ENCODE assay signal across 21 cellular contexts in genomic region chr19:2423913-2424685, GRCh38. TPM values are rescaled to one million over a fixed set of nuclear protein-coding genes. Genes with fewer than 3 reads are reported as not detected.
DNase-seq lines count a peak whose midpoint lies in the region; ATAC-seq and TF ChIP-seq lines count a peak whose summit lies in the region.
"Had no signal": no experiment of that assay in that cellular context is flagged by ENCODE, and none has a peak within 500 bp of the region (broad histone marks: within the 10 kb centered on the region; RNA-seq: fewer than 3 reads in every experiment).

No MANE protein-coding gene starts in this region.

- H3K9me3 Mint-ChIP-seq in T-cell: no peaks in the 10 kb centered on the region
- H3K9me3 Mint-ChIP-seq: activated naive CD4-positive, alpha-beta T cell treated with anti-CD3 and anti-CD28 coated beads, Interleukin-2, amount 10 ng/mL, durations not matched to agents 7 days and 5 days; CD14-positive monocyte; immature natural killer cell had no signal

- H3K9me3 ChIP-seq in iPS DF 6.9 (ENCODE audit: control insufficient read depth, insufficient read depth, low read length) (no peaks in the 10 kb centered on the region), ovary (no peaks in the 10 kb centered on the region)
- H3K9me3 ChIP-seq: neutrophil, right atrium auricular region had no signal

- intact Hi-C loops in ovary (cut with DNase I): no loop called here

- CTCF ChIA-PET in RWPE1 (lab: Yijun Ruan, JAX) (interaction anchor here (0.6 kb wide), 2 partner anchors 94 to 690 kb away, joined by 3 to 6 read pairs; no protein-coding TSS in a partner anchor), T-cell (lab: Charles Lee) (no interaction called here)

- peaks cover 12% of the 10 kb centered on the region for H3K4me1 ChIP-seq in iPS DF 6.9 (ENCODE audit: control insufficient read depth, insufficient read depth, low read length)
- peaks cover 26% of the 10 kb centered on the region for H3K4me1 ChIP-seq in ovary (ENCODE audit: insufficient read depth)

- H3K4me3 Mint-ChIP-seq in T-cell: no peak overlapping the region
- H3K4me3 Mint-ChIP-seq: activated CD8-positive, alpha-beta T cell treated with anti-CD3 and anti-CD28 coated beads, Interleukin-2, amount 10 ng/mL, durations not matched to agents 7 days and 5 days; activated naive CD4-positive, alpha-beta T cell treated with anti-CD3 and anti-CD28 coated beads, Interleukin-2, amount 10 ng/mL, durations not matched to agents 7 days and 5 days; CD14-positive monocyte; immature natural killer cell had no signal

- TF ChIP-seq EP300 in ovary (IDR thresholded peaks at IDR 0.05): no peak

- POLR2A ChIA-PET in RWPE1 (lab: Yijun Ruan, JAX; ENCODE audit: low non-redundant PET) (no interaction called here), T-cell (lab: Charles Lee) (interaction anchor here in 1 of 2 donors (0.5 kb wide), 1 partner anchor 269 kb away, joined by 9 read pairs; no protein-coding TSS in a partner anchor)

- TF ChIP-seq CTCF in RWPE1 (conservative IDR thresholded peaks at IDR 0.05; ENCODE audit: low read depth): no peak
- TF ChIP-seq CTCF in ovary (IDR thresholded peaks at IDR 0.05): no peak

- H3K27ac ChIP-seq in RWPE1 (peak overlapping the region; percentile 26), iPS DF 6.9 (ENCODE audit: low read length) (no peak overlapping the region), ovary (peak overlapping the region; percentile 25 to 77)
- H3K27ac ChIP-seq: neutrophil, right atrium auricular region had no signal

- H3K27me3 Mint-ChIP-seq in T-cell: no peaks in the 10 kb centered on the region

- peak; percentile 1 for DNase-seq in Daoy (ENCODE audit: low read depth)
- DNase-seq in RWPE1 (ENCODE audit: low spot score): no peak
- DNase-seq in iPS DF 6.9 (ENCODE audit: low read depth, low spot score): no peak
- peak in 2 of 5 donors; percentile 47 to 51 for DNase-seq in ovary
- no peak for DNase-seq in iPS-NIHi11 (ENCODE audit: low spot score)
- no peak for DNase-seq in T-cell
- no peak for DNase-seq in NK-92 treated with Interleukin-12 subunit alpha and Interleukin-12 subunit beta, amount 100 ng/mL, for 24 hours (lab: John Stamatoyannopoulos, UW)
- no peak for DNase-seq in NCI-H345 treated with DMSO at 0.1 percent for 48 hours (lab: John Stamatoyannopoulos, UW; ENCODE audit: unreplicated experiment)
- DNase-seq: activated CD4-positive, CD25-positive, alpha-beta regulatory T cell; activated CD8-positive, alpha-beta T cell treated with anti-CD3 and anti-CD28 coated beads, Interleukin-2, amount 10 ng/mL, durations not matched to agents 7 days and 5 days; activated naive CD4-positive, alpha-beta T cell treated with anti-CD3 and anti-CD28 coated beads, Interleukin-2, amount 10 ng/mL, durations not matched to agents 7 days and 5 days; activated T-cell treated with anti-CD3 and anti-CD28 coated beads, Interleukin-2, amount 50 U/mL, for 1 hour; central memory CD4-positive, alpha-beta T cell; dermis blood vessel endothelial cell; GOT3; immature natural killer cell; NCI-H2171; NCI-H524 treated with DMSO at 0.1 percent for 48 hours had no signal

- H3K27me3 ChIP-seq in iPS DF 6.9 (ENCODE audit: control insufficient read depth, insufficient read depth, low read length) (no peaks in the 10 kb centered on the region), ovary (no peaks in the 10 kb centered on the region)
- H3K27me3 ChIP-seq: neutrophil, right atrium auricular region had no signal

- no peaks in the 10 kb centered on the region for H3K36me3 Mint-ChIP-seq in T-cell
- H3K36me3 Mint-ChIP-seq: immature natural killer cell had no signal

- ATAC-seq in T-cell (replicated peaks in 1 of 4): no peak
- ATAC-seq: activated CD8-positive, alpha-beta T cell treated with anti-CD3 and anti-CD28 coated beads, Interleukin-2, amount 10 ng/mL, durations not matched to agents 7 days and 5 days had no signal

- peak overlapping the region; percentile 61; the same call in 1 of the 2 replicates for H3K4me3 ChIP-seq in iPS DF 6.9 (ENCODE audit: low read length)
- no peak overlapping the region for H3K4me3 ChIP-seq in ovary

- no peak overlapping the region for H3K27ac Mint-ChIP-seq in T-cell
- H3K27ac Mint-ChIP-seq: activated CD8-positive, alpha-beta T cell treated with anti-CD3 and anti-CD28 coated beads, Interleukin-2, amount 10 ng/mL, durations not matched to agents 7 days and 5 days; activated naive CD4-positive, alpha-beta T cell treated with anti-CD3 and anti-CD28 coated beads, Interleukin-2, amount 10 ng/mL, durations not matched to agents 7 days and 5 days; immature natural killer cell had no signal

- peaks cover 16 to 18% (median 18%) of the 10 kb centered on the region in 3 donors for H3K4me1 Mint-ChIP-seq in T-cell

- TF ChIP-seq POLR2A in ovary (IDR thresholded peaks at IDR 0.05): no peak

- WGBS in iPS DF 6.9 (ENCODE audit: insufficient coverage, insufficient read length): no CpG with 5 or more reads among the region's 46 CpGs
- WGBS in ovary, 3 donors: 43 to 62% (median 55%) methylated on average over 44 to 46 of the region's 46 CpGs

- H3K36me3 ChIP-seq in iPS DF 6.9 (ENCODE audit: control insufficient read depth, insufficient read depth, low read length): peaks cover 6% of the 10 kb centered on the region; the same call in 1 of the 2 replicates
- H3K36me3 ChIP-seq in ovary: no peaks in the 10 kb centered on the region
- H3K36me3 ChIP-seq: neutrophil had no signal

RNA-seq across cellular contexts. Expression of gene TIMM13, which starts 3.3 kb away (rescaled TPM):
- 54.0 and 56.3 TPM in 2 replicates for total RNA-seq in Daoy (2014; rRNA removed; shearing (Covaris generic))
- total RNA-seq in ovary: 10 to 100 TPM; 19.3 to 72.3 (median 61.6) TPM
- polyA plus RNA-seq in ovary: 10 to 100 TPM in 1 of 2 donors, 1 to 10 TPM in 1; 2.7 to 46.1 TPM
- 10 to 100 TPM; 22.4 to 50.9 (median 33.7) TPM for total RNA-seq in T-cell

RNA-seq across cellular contexts. Expression of gene LMNB2, which starts 32.7 kb away (rescaled TPM):
- total RNA-seq in Daoy (2014; rRNA removed; shearing (Covaris generic)): 207 and 209 TPM in 2 replicates
- total RNA-seq in ovary (10 to 100 TPM in 6 of 7 donors, 1 to 10 TPM in 1; 8.0 to 40.9 (median 25.6) TPM), T-cell (10 to 100 TPM; 15.7 to 26.7 (median 24.7) TPM)
- polyA plus RNA-seq in ovary: 10 to 100 TPM; 15.3 to 17.4 TPM

RNA-seq across cellular contexts. Expression of gene GADD45B, which starts 51.8 kb away (rescaled TPM):
- 70.5 and 85.9 TPM in 2 replicates for total RNA-seq in Daoy (2014; rRNA removed; shearing (Covaris generic))
- total RNA-seq in ovary (100 to 1,000 TPM in 2 of 7 donors, 10 to 100 TPM in 5; 47.0 to 414 (median 73.9) TPM), T-cell (100 to 1,000 TPM in 3 of 5 donors, 10 to 100 TPM in 2; 76.5 to 174 (median 102) TPM)
- polyA plus RNA-seq in ovary: 100 to 1,000 TPM in 1 of 2 donors, 10 to 100 TPM in 1; 17.8 to 120 TPM
